ENCODE assay signal across 2 cellular contexts in the genomic region with DNA sequence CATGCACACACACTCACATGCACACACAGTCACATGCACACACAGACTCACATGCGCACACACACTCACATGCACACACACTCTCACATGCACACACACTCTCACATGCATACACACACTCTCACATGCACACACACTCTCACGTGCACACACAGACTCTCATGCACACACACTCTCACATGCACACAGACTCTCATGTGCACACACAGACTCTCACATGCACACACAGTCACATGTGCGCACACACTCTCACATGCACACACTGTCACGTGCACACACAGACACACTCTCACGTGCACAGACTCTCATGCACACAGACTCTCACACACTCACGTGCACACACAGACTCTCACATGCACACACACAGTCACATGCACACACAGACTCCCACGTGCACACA.
A peak's percentile ranks its signal among the peaks of the same experiment; 100 is the strongest.
TF ChIP-seq lines count a peak whose summit lies in the region.

No MANE protein-coding gene starts in this region.

TF ChIP-seq in HepG2, 621 proteins besides CTCF, POLR2A, EP300 and RAD21 (continues in another document):
- TF ChIP-seq BHLHE40 (IDR thresholded peaks at IDR 0.05; ENCODE audit: low read length) (peak; percentile 43; the same call in 1 of the 2 replicates), SETDB1 (CRISPR knock-in tag; IDR thresholded peaks at IDR 0.05; ENCODE audit: borderline replicate concordance) (no peak), TCF7L2 (IDR thresholded peaks at IDR 0.05; ENCODE audit: low read depth, low read length) (no peak), MXD1 (CRISPR knock-in tag; IDR thresholded peaks at IDR 0.05) (no peak), ZBTB40 (IDR thresholded peaks at IDR 0.05) (0 out of 2 replicates have a peak, but pooled peaks have one; percentile 20), ZBTB40 (CRISPR knock-in tag; IDR thresholded peaks at IDR 0.05) (no peak), ZZZ3 (CRISPR knock-in tag; IDR thresholded peaks at IDR 0.05; ENCODE audit: borderline replicate concordance) (peak; percentile 63; the same call in 1 of the 2 replicates), ZFYVE20 (CRISPR knock-in tag; IDR thresholded peaks at IDR 0.05; ENCODE audit: borderline replicate concordance, low read depth) (no peak)
- TF ChIP-seq, protein P1, sequence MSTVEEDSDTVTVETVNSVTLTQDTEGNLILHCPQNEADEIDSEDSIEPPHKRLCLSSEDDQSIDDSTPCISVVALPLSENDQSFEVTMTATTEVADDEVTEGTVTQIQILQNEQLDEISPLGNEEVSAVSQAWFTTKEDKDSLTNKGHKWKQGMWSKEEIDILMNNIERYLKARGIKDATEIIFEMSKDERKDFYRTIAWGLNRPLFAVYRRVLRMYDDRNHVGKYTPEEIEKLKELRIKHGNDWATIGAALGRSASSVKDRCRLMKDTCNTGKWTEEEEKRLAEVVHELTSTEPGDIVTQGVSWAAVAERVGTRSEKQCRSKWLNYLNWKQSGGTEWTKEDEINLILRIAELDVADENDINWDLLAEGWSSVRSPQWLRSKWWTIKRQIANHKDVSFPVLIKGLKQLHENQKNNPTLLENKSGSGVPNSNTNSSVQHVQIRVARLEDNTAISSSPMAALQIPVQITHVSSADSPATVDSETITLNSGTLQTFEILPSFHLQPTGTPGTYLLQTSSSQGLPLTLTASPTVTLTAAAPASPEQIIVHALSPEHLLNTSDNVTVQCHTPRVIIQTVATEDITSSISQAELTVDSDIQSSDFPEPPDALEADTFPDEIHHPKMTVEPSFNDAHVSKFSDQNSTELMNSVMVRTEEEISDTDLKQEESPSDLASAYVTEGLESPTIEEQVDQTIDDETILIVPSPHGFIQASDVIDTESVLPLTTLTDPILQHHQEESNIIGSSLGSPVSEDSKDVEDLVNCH (CRISPR knock-in tag; IDR thresholded peaks at IDR 0.05): no peak
- TF ChIP-seq, protein P2, sequence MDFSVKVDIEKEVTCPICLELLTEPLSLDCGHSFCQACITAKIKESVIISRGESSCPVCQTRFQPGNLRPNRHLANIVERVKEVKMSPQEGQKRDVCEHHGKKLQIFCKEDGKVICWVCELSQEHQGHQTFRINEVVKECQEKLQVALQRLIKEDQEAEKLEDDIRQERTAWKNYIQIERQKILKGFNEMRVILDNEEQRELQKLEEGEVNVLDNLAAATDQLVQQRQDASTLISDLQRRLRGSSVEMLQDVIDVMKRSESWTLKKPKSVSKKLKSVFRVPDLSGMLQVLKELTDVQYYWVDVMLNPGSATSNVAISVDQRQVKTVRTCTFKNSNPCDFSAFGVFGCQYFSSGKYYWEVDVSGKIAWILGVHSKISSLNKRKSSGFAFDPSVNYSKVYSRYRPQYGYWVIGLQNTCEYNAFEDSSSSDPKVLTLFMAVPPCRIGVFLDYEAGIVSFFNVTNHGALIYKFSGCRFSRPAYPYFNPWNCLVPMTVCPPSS (IDR thresholded peaks at IDR 0.05): 0 out of 2 replicates have a peak, but pooled peaks have one; percentile 28

TF ChIP-seq in IMR-90, 13 proteins besides CTCF, POLR2A, EP300 and RAD21:
- TF ChIP-seq USF2 (IDR thresholded peaks at IDR 0.05; ENCODE audit: low read depth, low read length): no peak
